Comparison of ENCODE assay signal across 16 cellular contexts in the genomic region with DNA sequence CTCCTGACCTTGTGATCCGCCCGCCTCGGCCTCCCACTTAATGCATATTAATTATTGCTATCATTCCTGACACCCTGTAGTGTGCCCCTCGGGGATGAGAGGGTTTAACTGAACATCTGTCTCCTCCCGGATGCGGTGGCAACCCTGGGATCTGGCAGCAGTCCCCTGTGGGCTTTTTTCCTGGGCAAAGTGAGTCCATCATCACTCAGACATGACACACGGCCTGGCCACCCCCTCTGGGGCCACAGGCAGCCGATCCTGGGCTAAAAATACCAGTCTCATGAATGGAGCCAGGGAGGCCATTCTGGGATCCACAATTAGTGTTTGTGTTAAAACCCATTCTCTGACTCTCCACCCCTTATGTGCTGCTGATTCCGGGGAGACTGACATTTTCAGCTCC.
DNase-seq lines count a peak whose midpoint lies in the region; ATAC-seq, FAIRE-seq and TF ChIP-seq lines count a peak whose summit lies in the region.
"Had no signal": no experiment of that assay in that cellular context is flagged by ENCODE, and none has a peak within 500 bp of the region (broad histone marks: within the 10 kb centered on the region; RNA-seq: fewer than 3 reads in every experiment).

No MANE protein-coding gene starts in this region.

- H3K27ac Mint-ChIP-seq in activated T-helper 2 cell treated with anti-CD3 and anti-CD28 coated beads, Interferon-gamma antibody, Interleukin-2, Interleukin-4, amounts not matched to agents 10 μg/mL and 5 μg/mL and 100 μg/mL, durations not matched to agents 14 hours and 24 hours and 36 hours: peak overlapping the region; percentile 56
- H3K27ac Mint-ChIP-seq: B cell; nephron progenitor cell; stimulated activated naive CD8-positive, alpha-beta T cell treated with anti-CD3 and anti-CD28 coated beads, Interleukin-15, Interleukin-2, amounts not matched to agents 100 ng/mL and 50 ng/mL, for 24 hours; T-helper 1 cell treated with Interleukin-12 subunit alpha and Interleukin-12 subunit beta and Interleukin-4 antibody, amounts not matched to agents 30 μg/mL and 1 μg/mL, for 36 hours had no signal

- no peaks in the 10 kb centered on the region for H3K9me3 Mint-ChIP-seq in activated T-helper 2 cell treated with anti-CD3 and anti-CD28 coated beads, Interferon-gamma antibody, Interleukin-2, Interleukin-4, amounts not matched to agents 10 μg/mL and 5 μg/mL and 100 μg/mL, durations not matched to agents 14 hours and 24 hours and 36 hours
- H3K9me3 Mint-ChIP-seq: nephron progenitor cell; stimulated activated naive CD8-positive, alpha-beta T cell treated with anti-CD3 and anti-CD28 coated beads, Interleukin-15, Interleukin-2, amounts not matched to agents 100 ng/mL and 50 ng/mL, for 24 hours; T-helper 1 cell treated with Interleukin-12 subunit alpha and Interleukin-12 subunit beta and Interleukin-4 antibody, amounts not matched to agents 30 μg/mL and 1 μg/mL, for 36 hours had no signal

- no peak overlapping the region for H3K4me2 ChIP-seq in mammary epithelial cell (ENCODE audit: insufficient read depth, low read depth, low read length)

- H3K4me3 ChIP-seq in mammary epithelial cell (replicated peaks in 1 of 3; ENCODE audit: insufficient read depth in 1 of 3, low read depth in 2 of 3, low read length in 3 of 3) (no peak overlapping the region), breast epithelium (no peak overlapping the region), upper lobe of right lung (no peak overlapping the region)
- H3K4me3 ChIP-seq: esophagus muscularis mucosa had no signal

- H3K79me2 ChIP-seq in mammary epithelial cell (ENCODE audit: insufficient read depth, low read length): no peaks in the 10 kb centered on the region

- no TSS peak for BruUV-seq in mammary epithelial cell (replicated peaks; lab: Mats Ljungman, UMichigan)

- WGBS in mammary epithelial cell (ENCODE audit: low coverage, missing lambda C conversion rate): 48% methylated on average over 6 of the region's 9 CpGs

- ATAC-seq in left ventricle myocardium superior: peak; percentile 62
- no peak for ATAC-seq in upper lobe of right lung

- CTCF ChIA-PET in mammary epithelial cell (lab: Charles Lee; ENCODE audit: low non-redundant PET): no interaction called here

- in situ Hi-C loops in mammary epithelial cell (cut with MboI; ENCODE audit: low sequenced_read_pairs in 2 of 2): no loop called here

- no peaks in the 10 kb centered on the region for H3K9me3 ChIP-seq in mammary epithelial cell (replicated peaks; ENCODE audit: insufficient read depth, low read length)
- no peaks in the 10 kb centered on the region for H3K9me3 ChIP-seq in breast epithelium
- no peaks in the 10 kb centered on the region for H3K9me3 ChIP-seq in upper lobe of right lung
- H3K9me3 ChIP-seq: esophagus muscularis mucosa had no signal

- TF ChIP-seq CTCF in mammary epithelial cell (conservative IDR thresholded peaks at IDR 0.05 in 1 of 2, IDR thresholded peaks at IDR 0.05 in 1 of 2; ENCODE audit: extremely low read depth in 1 of 2, insufficient read depth in 1 of 2, low read depth in 1 of 2, low read length in 2 of 2) (no peak), breast epithelium (IDR thresholded peaks at IDR 0.05) (no peak), upper lobe of right lung (IDR thresholded peaks at IDR 0.05) (no peak)

- DNase-seq in mammary epithelial cell (peak; percentile 53), breast epithelium (ENCODE audit: low spot score in 2 of 2) (no peak), left ventricle myocardium superior (peak; percentile 76), upper lobe of right lung (peak; percentile 32), SKM-1 treated with dmso at 0.1 percent for 144 hours (lab: John Stamatoyannopoulos, UW; ENCODE audit: unreplicated experiment) (no peak), DMS79 treated with DMSO at 0.1 percent for 48 hours (lab: John Stamatoyannopoulos, UW) (no peak), GM12892 (ENCODE audit: insufficient read length) (no peak)
- no peak for DNase-seq in activated T-helper 2 cell treated with anti-CD3 and anti-CD28 coated beads, Interferon-gamma antibody, Interleukin-2, Interleukin-4, amounts not matched to agents 10 μg/mL and 5 μg/mL and 100 μg/mL, durations not matched to agents 14 hours and 24 hours and 36 hours (ENCODE audit: low spot score)
- DNase-seq: GOT3, Karpas-422, nephron progenitor cell had no signal

- no peak for FAIRE-seq in GM12892 (lab: Jason Lieb, UNC)
- FAIRE-seq: keratinocyte had no signal

- no peak overlapping the region for H3K9ac ChIP-seq in mammary epithelial cell (ENCODE audit: insufficient read depth, low read length)

- no peaks in the 10 kb centered on the region for H3K27me3 ChIP-seq in mammary epithelial cell (ENCODE audit: insufficient read depth, low read length)
- no peaks in the 10 kb centered on the region for H3K27me3 ChIP-seq in breast epithelium
- H3K27me3 ChIP-seq in upper lobe of right lung: no peaks in the 10 kb centered on the region
- H3K27me3 ChIP-seq: esophagus muscularis mucosa had no signal

- H2AFZ ChIP-seq in mammary epithelial cell (ENCODE audit: low read depth, low read length): no peak overlapping the region

- TF ChIP-seq POLR2A in breast epithelium (IDR thresholded peaks at IDR 0.05) (no peak), GM12892 (IDR thresholded peaks at IDR 0.05; ENCODE audit: low read depth, low read length) (no peak)

- dilution Hi-C loops in mammary epithelial cell (cut with HindIII; ENCODE audit: low sequenced_read_pairs): no loop called here

- no peaks in the 10 kb centered on the region for H3K27me3 Mint-ChIP-seq in activated T-helper 2 cell treated with anti-CD3 and anti-CD28 coated beads, Interferon-gamma antibody, Interleukin-2, Interleukin-4, amounts not matched to agents 10 μg/mL and 5 μg/mL and 100 μg/mL, durations not matched to agents 14 hours and 24 hours and 36 hours (ENCODE audit: low read depth)
- H3K27me3 Mint-ChIP-seq: stimulated activated naive CD8-positive, alpha-beta T cell treated with anti-CD3 and anti-CD28 coated beads, Interleukin-15, Interleukin-2, amounts not matched to agents 100 ng/mL and 50 ng/mL, for 24 hours had no signal

- H3K4me1 Mint-ChIP-seq in activated T-helper 2 cell treated with anti-CD3 and anti-CD28 coated beads, Interferon-gamma antibody, Interleukin-2, Interleukin-4, amounts not matched to agents 10 μg/mL and 5 μg/mL and 100 μg/mL, durations not matched to agents 14 hours and 24 hours and 36 hours (ENCODE audit: low read depth): peaks cover 42% of the 10 kb centered on the region

- no peak overlapping the region for H3K4me3 Mint-ChIP-seq in activated T-helper 2 cell treated with anti-CD3 and anti-CD28 coated beads, Interferon-gamma antibody, Interleukin-2, Interleukin-4, amounts not matched to agents 10 μg/mL and 5 μg/mL and 100 μg/mL, durations not matched to agents 14 hours and 24 hours and 36 hours (ENCODE audit: low read depth)
- H3K4me3 Mint-ChIP-seq: B cell; nephron progenitor cell; stimulated activated naive CD8-positive, alpha-beta T cell treated with anti-CD3 and anti-CD28 coated beads, Interleukin-15, Interleukin-2, amounts not matched to agents 100 ng/mL and 50 ng/mL, for 24 hours; T-helper 1 cell treated with Interleukin-12 subunit alpha and Interleukin-12 subunit beta and Interleukin-4 antibody, amounts not matched to agents 30 μg/mL and 1 μg/mL, for 36 hours had no signal

- H4K20me1 ChIP-seq in mammary epithelial cell (ENCODE audit: insufficient read depth, low read length): no peaks in the 10 kb centered on the region

- H3K36me3 ChIP-seq in mammary epithelial cell (ENCODE audit: insufficient read depth, low read length) (no peaks in the 10 kb centered on the region), breast epithelium (no peaks in the 10 kb centered on the region), upper lobe of right lung (no peaks in the 10 kb centered on the region)
- H3K36me3 ChIP-seq: esophagus muscularis mucosa had no signal

- H3K27ac ChIP-seq in mammary epithelial cell (ENCODE audit: insufficient read depth, low read depth, low read length) (no peak overlapping the region), breast epithelium (no peak overlapping the region), upper lobe of right lung (no peak overlapping the region)
- H3K27ac ChIP-seq: esophagus muscularis mucosa had no signal

- H3K36me3 Mint-ChIP-seq in activated T-helper 2 cell treated with anti-CD3 and anti-CD28 coated beads, Interferon-gamma antibody, Interleukin-2, Interleukin-4, amounts not matched to agents 10 μg/mL and 5 μg/mL and 100 μg/mL, durations not matched to agents 14 hours and 24 hours and 36 hours (ENCODE audit: low read depth): no peaks in the 10 kb centered on the region

- intact Hi-C loops in mammary epithelial cell (cut with micrococcal nuclease) (no loop called here), breast epithelium (cut with DNase I; ENCODE audit: low total_unique reads) (no loop called here), left ventricle myocardium superior (cut with micrococcal nuclease) (no loop called here), upper lobe of right lung (cut with DNase I) (no loop called here)
- intact Hi-C loops in activated T-helper 2 cell treated with anti-CD3 and anti-CD28 coated beads, Interferon-gamma antibody, Interleukin-2, Interleukin-4, amounts not matched to agents 10 μg/mL and 5 μg/mL and 100 μg/mL, durations not matched to agents 14 hours and 24 hours and 36 hours (cut with micrococcal nuclease): no loop called here

- H3K4me1 ChIP-seq in mammary epithelial cell (ENCODE audit: insufficient read depth, low read length) (peaks cover 37% of the 10 kb centered on the region), breast epithelium (peaks cover 12 to 15% of the 10 kb centered on the region in 2 donors), upper lobe of right lung (peaks cover 22% of the 10 kb centered on the region)

Comparison
In these comparisons a context has a peak if more than half of its experiments do, and no peak if none do; other contexts are left out.
1. DNase-seq: peak in mammary epithelial cell (single experiment), left ventricle myocardium superior (single experiment) and upper lobe of right lung (single experiment); none in breast epithelium (0 of 2), activated T-helper 2 cell treated with anti-CD3 and anti-CD28 coated beads, Interferon-gamma antibody, Interleukin-2, Interleukin-4, amounts not matched to agents 10 μg/mL and 5 μg/mL and 100 μg/mL, durations not matched to agents 14 hours and 24 hours and 36 hours (single experiment), SKM-1 treated with dmso at 0.1 percent for 144 hours (single experiment), DMS79 treated with DMSO at 0.1 percent for 48 hours (single experiment) and GM12892 (single experiment).